ENCODE assay signal across 8 cellular contexts in genomic region chr17:19003966-19004600, GRCh38. TPM values are rescaled to one million over a fixed set of nuclear protein-coding genes. Genes with fewer than 3 reads are reported as not detected.
A peak's percentile ranks its signal among the peaks of the same experiment; 100 is the strongest.
DNase-seq lines count a peak whose midpoint lies in the region; FAIRE-seq and TF ChIP-seq lines count a peak whose summit lies in the region.

No MANE protein-coding gene starts in this region.

- H3K4me3 ChIP-seq in fibroblast of the aortic adventitia (ENCODE audit: low read depth, low read length) (peak overlapping the region; percentile 70), parathyroid adenoma (ENCODE audit: low read depth, low read length) (peak overlapping the region; percentile 66)

- no peak for TF ChIP-seq POLR2A in H54 (IDR thresholded peaks at IDR 0.05; ENCODE audit: low read depth, low read length)

- no peaks in the 10 kb centered on the region for H3K9me3 ChIP-seq in parathyroid adenoma (ENCODE audit: control insufficient read depth, low read length)

- H3K27ac ChIP-seq in parathyroid adenoma = no peak overlapping the region

- peaks cover 16% of the 10 kb centered on the region for H3K4me1 ChIP-seq in parathyroid adenoma

- peak overlapping the region; percentile 89 for H3K4me3 Mint-ChIP-seq in activated T-cell treated with anti-CD3 and anti-CD28 coated beads, Interleukin-2, amount 50 U/mL, for 24 hours

- peak overlapping the region; percentile 96 for H3K27ac Mint-ChIP-seq in activated T-cell treated with anti-CD3 and anti-CD28 coated beads, Interleukin-2, amount 50 U/mL, for 24 hours

- in situ Hi-C loops in Caki2 (cut with HindIII; ENCODE audit: low pct_unique_long_range_greater_than_20kb, low sequenced_read_pairs) = no loop called here

- no peaks in the 10 kb centered on the region for H3K36me3 ChIP-seq in parathyroid adenoma (ENCODE audit: control insufficient read depth, insufficient read depth, low read length)

- FAIRE-seq in H54 (lab: Jason Lieb, UNC) (no peak), urothelium cell line (lab: Jason Lieb, UNC) (no peak)

- H2AFZ ChIP-seq in parathyroid adenoma = peak overlapping the region; percentile 86

- TF ChIP-seq CTCF in fibroblast of the aortic adventitia (IDR thresholded peaks at IDR 0.05; ENCODE audit: insufficient read depth, low read length) (no peak), parathyroid adenoma (IDR thresholded peaks at IDR 0.05) (no peak)

- peaks cover 45% of the 10 kb centered on the region for H3K36me3 Mint-ChIP-seq in activated T-cell treated with anti-CD3 and anti-CD28 coated beads, Interleukin-2, amount 50 U/mL, for 24 hours (ENCODE audit: low read depth)

- DNase-seq in Caki2 (ENCODE audit: low read depth) (peak; percentile 30), H54 (ENCODE audit: insufficient read length, low spot score) (peak; percentile 65), NCI-H2227 treated with DMSO at 0.1 percent for 48 hours (lab: John Stamatoyannopoulos, UW) (peak; percentile 29), fibroblast of the aortic adventitia (ENCODE audit: low read depth) (peak; percentile 19), urothelium cell line (ENCODE audit: low spot score) (peak; percentile 82), C1 segment of cervical spinal cord (lab: John Stamatoyannopoulos, UW) (no peak)
- peak; percentile 74 for DNase-seq in activated T-cell treated with anti-CD3 and anti-CD28 coated beads, Interleukin-2, amount 50 U/mL, for 24 hours

- peaks cover 9% of the 10 kb centered on the region for H3K79me2 ChIP-seq in parathyroid adenoma

- H3K27me3 Mint-ChIP-seq in activated T-cell treated with anti-CD3 and anti-CD28 coated beads, Interleukin-2, amount 50 U/mL, for 24 hours = no peaks in the 10 kb centered on the region

- no peaks in the 10 kb centered on the region for H3K27me3 ChIP-seq in parathyroid adenoma (ENCODE audit: control insufficient read depth, insufficient read depth, low read length)

- no peak overlapping the region for H3K9ac ChIP-seq in parathyroid adenoma

- peaks cover 39% of the 10 kb centered on the region for H3K4me1 Mint-ChIP-seq in activated T-cell treated with anti-CD3 and anti-CD28 coated beads, Interleukin-2, amount 50 U/mL, for 24 hours (ENCODE audit: low read depth)

- H3K4me2 ChIP-seq in parathyroid adenoma (ENCODE audit: low read length) = peak overlapping the region; percentile 85

- H3K9me3 Mint-ChIP-seq in activated T-cell treated with anti-CD3 and anti-CD28 coated beads, Interleukin-2, amount 50 U/mL, for 24 hours = no peaks in the 10 kb centered on the region

RNA-seq across cellular contexts. Expression of gene FAM83G, which starts 0.5 kb away (rescaled TPM):
- 5.9 and 16.9 TPM in 2 replicates for total RNA-seq in Caki2 (2014; rRNA removed; shearing (Covaris generic); ENCODE audit: low replicate concordance)
- total RNA-seq in fibroblast of the aortic adventitia (ENCODE audit: low replicate concordance) = 4.4 and 9.5 TPM in 2 replicates

RNA-seq across cellular contexts. Expression of gene GRAP, which starts 42.7 kb away (rescaled TPM):
- total RNA-seq in Caki2 (2014; rRNA removed; shearing (Covaris generic); ENCODE audit: low replicate concordance) = 4.3 TPM in 1 of 2 replicates, not detected in the other
- under 0.01 TPM in 1 of 2 replicates, not detected in the other for total RNA-seq in fibroblast of the aortic adventitia (ENCODE audit: low replicate concordance)

RNA-seq across cellular contexts. Expression of gene SLC5A10, which starts 52.1 kb away (rescaled TPM):
- not detected in 2 replicates for total RNA-seq in Caki2 (2014; rRNA removed; shearing (Covaris generic); ENCODE audit: low replicate concordance)
- total RNA-seq in fibroblast of the aortic adventitia (ENCODE audit: low replicate concordance) = not detected in 2 replicates

Comparison
In these comparisons a context has a peak if more than half of its experiments do, and no peak if none do; other contexts are left out.
1. DNase-seq: peak in Caki2 (single experiment), H54 (single experiment), NCI-H2227 treated with DMSO at 0.1 percent for 48 hours (single experiment), activated T-cell treated with anti-CD3 and anti-CD28 coated beads, Interleukin-2, amount 50 U/mL, for 24 hours (single experiment), fibroblast of the aortic adventitia (single experiment) and urothelium cell line (single experiment); none in C1 segment of cervical spinal cord (0 of 14).